ENCODE assay signal across 9 cellular contexts in the genomic region with DNA sequence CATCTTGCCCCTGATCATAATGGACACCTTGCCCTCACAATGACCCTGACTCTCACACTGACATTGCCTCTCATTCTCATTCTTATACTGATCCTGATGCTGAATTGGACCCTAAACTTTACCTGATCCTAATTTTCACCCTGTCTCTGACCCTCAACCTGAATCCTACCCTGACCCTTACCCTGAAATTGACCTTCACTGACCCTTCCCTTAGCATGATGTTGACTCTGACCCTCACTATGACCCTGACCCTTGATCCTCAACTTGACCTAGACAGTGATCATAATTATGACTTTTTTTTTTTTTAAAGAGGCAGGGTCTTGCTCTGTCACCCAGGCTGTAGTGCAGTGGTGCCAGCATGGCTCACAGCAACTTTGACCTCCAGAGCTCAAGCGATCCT. TPM values are rescaled to one million over a fixed set of nuclear protein-coding genes. Genes with fewer than 3 reads are reported as not detected.
"Had no signal": no experiment of that assay in that cellular context is flagged by ENCODE, and none has a peak within 500 bp of the region (broad histone marks: within the 10 kb centered on the region; RNA-seq: fewer than 3 reads in every experiment).

No MANE protein-coding gene starts in this region.

- FAIRE-seq: H54, HTR-8/SVneo had no signal

- ATAC-seq: GM23338 had no signal

- H2AFZ ChIP-seq: GM23338 had no signal

- H3K27ac ChIP-seq: KMS-11 had no signal

- H3K9ac ChIP-seq: KMS-11 had no signal

- H3K4me2 ChIP-seq: KMS-11 had no signal

- DNase-seq: H9, HCEC 1CT, IMR-90, KBM-7 had no signal

RNA-seq across cellular contexts. Expression of a gene that starts 3.4 kb away (rescaled TPM):
- total RNA-seq: GM23338, H9, HT-29, IMR-90 had no signal
- polyA plus RNA-seq: IMR-90 had no signal

RNA-seq across cellular contexts. Expression of a gene that starts 48.2 kb away (rescaled TPM):
- total RNA-seq: IMR-90 had no signal
- polyA plus RNA-seq: IMR-90 had no signal
